Comparison of ENCODE assay signal across 4 cellular contexts in genomic region chr9:67106670-67107069, GRCh38.
DNase-seq lines count a peak whose midpoint lies in the region; ATAC-seq, FAIRE-seq and TF ChIP-seq lines count a peak whose summit lies in the region.
"Not testable (repeated sequence)": the region's sequence is repeated elsewhere in the genome, so short reads cannot be mapped to it uniquely, and the experiment has no call there.

No MANE protein-coding gene starts in this region.

- FAIRE-seq in HepG2 (lab: Jason Lieb, UNC), result not testable (repeated sequence)

- not testable (repeated sequence) for H3K36me3 ChIP-seq in GM23338 (ENCODE audit: insufficient read depth); endodermal cell (ENCODE audit: control insufficient read depth, insufficient read depth, low read length); HepG2 (replicated peaks in 1 of 2; ENCODE audit: control insufficient read depth in 1 of 2, insufficient read depth in 2 of 2, low read length in 2 of 2)

- not testable (repeated sequence) for H3F3A ChIP-seq in GM23338 (replicated peaks; ENCODE audit: low read depth)

- TF ChIP-seq RAD21 in HepG2 (CRISPR knock-in tag; IDR thresholded peaks at IDR 0.05), result not testable (repeated sequence)

- H3K4me2 ChIP-seq in GM23338; HepG2 (ENCODE audit: low read depth, low read length): not testable (repeated sequence)

- intact Hi-C loops in HepG2 (cut with micrococcal nuclease; ENCODE audit: unreplicated experiment), result not testable (repeated sequence)

- H3K4me3 Mint-ChIP-seq in GM23338, WTC11, endodermal cell: not testable (repeated sequence)

- BruUV-seq in HepG2 (replicated peaks; lab: Mats Ljungman, UMichigan), result not testable (repeated sequence)

- ATAC-seq in GM23338, result peak; percentile 34; the same call in 2 of the 3 replicates
- peak; percentile 56 for ATAC-seq in WTC11
- ATAC-seq in HepG2, result peak; percentile 50; the same call in 2 of the 3 replicates

- in situ Hi-C loops in HepG2 (cut with HindIII; ENCODE audit: extremely low pct_ligation_motif_present, low pct_unique_long_range_greater_than_20kb), result not testable (repeated sequence)

- not testable (repeated sequence) for H3K36me3 Mint-ChIP-seq in GM23338 (ENCODE audit: low read depth); WTC11; endodermal cell (ENCODE audit: low read depth)

- not testable (repeated sequence) for H3K4me3 ChIP-seq in GM23338; endodermal cell (ENCODE audit: low read length); HepG2 (replicated peaks in 1 of 3; ENCODE audit: insufficient read depth in 1 of 3, low read depth in 2 of 3, low read length in 3 of 3)

- not testable (repeated sequence) for H3K4me1 ChIP-seq in GM23338 (ENCODE audit: insufficient read depth); endodermal cell (ENCODE audit: control insufficient read depth, insufficient read depth, low read length); HepG2 (ENCODE audit: insufficient read depth, low read length)

- H4K20me1 ChIP-seq in GM23338 (replicated peaks; ENCODE audit: insufficient read depth); HepG2 (ENCODE audit: insufficient read depth, low read length): not testable (repeated sequence)

- not testable (repeated sequence) for TF ChIP-seq CTCF in GM23338 (conservative IDR thresholded peaks at IDR 0.05; ENCODE audit: low read depth in 2 of 2); WTC11 (IDR thresholded peaks at IDR 0.05); endodermal cell (conservative IDR thresholded peaks at IDR 0.05); HepG2 (CRISPR knock-in tag; IDR thresholded peaks at IDR 0.05)

- CTCF ChIA-PET in WTC11 (lab: Charles Lee); HepG2 (lab: Yijun Ruan, JAX; ENCODE audit: low intra/inter-chr PET ratio, low total read pairs): not testable (repeated sequence)

- DNase-seq in GM23338 (ENCODE audit: low spot score); WTC11 (ENCODE audit: low spot score); endodermal cell; HepG2 (ENCODE audit: low spot score): not testable (repeated sequence)

- POLR2A ChIA-PET in WTC11 (lab: Charles Lee); HepG2 (lab: Yijun Ruan, JAX): not testable (repeated sequence)

- not testable (repeated sequence) for H3K27me3 Mint-ChIP-seq in GM23338 (ENCODE audit: insufficient read depth, low read depth, poor library complexity); WTC11 (ENCODE audit: low read depth); endodermal cell (ENCODE audit: insufficient read depth)

- H3K4me1 Mint-ChIP-seq in GM23338, WTC11, endodermal cell: not testable (repeated sequence)

- not testable (repeated sequence) for TF ChIP-seq POLR2A in HepG2 (IDR thresholded peaks at IDR 0.05; ENCODE audit: insufficient read depth in 1 of 2, low read depth in 2 of 2, low read length in 2 of 2)

- H3K27me3 ChIP-seq in GM23338 (ENCODE audit: insufficient read depth); endodermal cell (ENCODE audit: control insufficient read depth, insufficient read depth, low read length, poor library complexity, severe bottlenecking); HepG2 (ENCODE audit: control insufficient read depth in 1 of 2, insufficient read depth in 2 of 2, low read length in 2 of 2): not testable (repeated sequence)

- H3K9me2 ChIP-seq in GM23338 (ENCODE audit: insufficient read depth), result not testable (repeated sequence)

- TF ChIP-seq EP300 in HepG2 (IDR thresholded peaks at IDR 0.05; ENCODE audit: low read depth in 2 of 2, low read length in 2 of 2); HepG2 (CRISPR knock-in tag; IDR thresholded peaks at IDR 0.05; ENCODE audit: borderline replicate concordance): not testable (repeated sequence)

- H3K27ac Mint-ChIP-seq in GM23338, WTC11, endodermal cell: not testable (repeated sequence)

- H3K9me3 Mint-ChIP-seq in GM23338, WTC11, endodermal cell: not testable (repeated sequence)

- H3K9ac ChIP-seq in endodermal cell (ENCODE audit: extremely low read depth, low read length, poor library complexity, severe bottlenecking); HepG2 (ENCODE audit: insufficient read depth, low read depth, low read length): not testable (repeated sequence)

- not testable (repeated sequence) for H3K79me2 ChIP-seq in GM23338 (replicated peaks; ENCODE audit: insufficient read depth); HepG2 (ENCODE audit: insufficient read depth, low read length)

- not testable (repeated sequence) for H3K27ac ChIP-seq in GM23338 (ENCODE audit: low read depth); HepG2 (ENCODE audit: extremely low read length, insufficient read depth, low read length)
- H3K27ac ChIP-seq in endodermal cell (ENCODE audit: low read depth, low read length), result peak overlapping the region; percentile 90

- not testable (repeated sequence) for H3K9me3 ChIP-seq in endodermal cell (ENCODE audit: control insufficient read depth, low read length); HepG2 (ENCODE audit: low read length)

- not testable (repeated sequence) for H2AFZ ChIP-seq in GM23338; HepG2 (ENCODE audit: low read length)

- WGBS in endodermal cell (ENCODE audit: insufficient coverage in 1 of 2, insufficient read length in 1 of 2), 2 experiments, result 69% methylated on average over 2 of the region's 3 CpGs; no CpG with 5 or more reads in 1 of the 2 experiments
- 58% methylated on average over 3 of the region's 3 CpGs for WGBS in HepG2 (ENCODE audit: low lambda C conversion rate)
